In the genomic region with DNA sequence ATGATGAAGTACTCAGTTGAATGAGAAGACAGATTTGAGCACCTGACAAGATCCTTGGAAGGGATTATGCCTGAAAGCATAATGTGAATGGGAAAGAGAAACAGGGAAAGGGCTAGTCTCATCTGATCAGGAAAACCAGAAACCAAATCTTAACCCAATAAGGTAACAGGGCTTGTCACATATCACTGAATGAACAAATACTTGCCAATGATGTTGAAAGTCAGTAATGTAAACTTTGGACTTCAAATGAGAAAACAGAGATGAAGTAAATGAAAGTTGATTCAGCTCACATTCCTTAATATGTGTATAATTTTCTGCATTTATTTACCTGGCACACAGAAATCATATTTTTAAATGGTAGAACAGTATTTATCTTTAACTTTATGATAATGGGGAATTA, we compare ENCODE assay signal across 22 cellular contexts.
DNase-seq lines count a peak whose midpoint lies in the region.
"Had no signal": no experiment of that assay in that cellular context is flagged by ENCODE, and none has a peak within 500 bp of the region (broad histone marks: within the 10 kb centered on the region; RNA-seq: fewer than 3 reads in every experiment).

No MANE protein-coding gene starts in this region.

- H3K4me3 ChIP-seq in adipocyte (ENCODE audit: low read length) (no peak overlapping the region), mesenchymal stem cell (ENCODE audit: insufficient read depth in 1 of 2, low read depth in 1 of 2, low read length in 2 of 2) (no peak overlapping the region)
- H3K4me3 ChIP-seq: BLaER1, GM12878 had no signal

- no peak overlapping the region for H3K18ac ChIP-seq in mesenchymal stem cell (ENCODE audit: low read depth in 1 of 2, low read length in 2 of 2)

- H3K27ac ChIP-seq in mesenchymal stem cell (ENCODE audit: low read length, poor library complexity, severe bottlenecking), result no peak overlapping the region
- H3K27ac ChIP-seq: BLaER1 had no signal

- no peak overlapping the region for H2BK12ac ChIP-seq in mesenchymal stem cell (ENCODE audit: low read length in 2 of 2)

- no peak overlapping the region for H2AFZ ChIP-seq in mesenchymal stem cell (ENCODE audit: low read depth, low read length)

- no peaks in the 10 kb centered on the region for H3K4me1 ChIP-seq in adipocyte (ENCODE audit: control insufficient read depth, insufficient read depth, low read length)
- no peaks in the 10 kb centered on the region for H3K4me1 ChIP-seq in mesenchymal stem cell (ENCODE audit: control insufficient read depth, insufficient read depth, low read depth, low read length)
- H3K4me1 ChIP-seq: BE2C, BLaER1 had no signal

- H2BK15ac ChIP-seq in mesenchymal stem cell (ENCODE audit: low read depth, poor library complexity, severe bottlenecking), result no peak overlapping the region

- no peak overlapping the region for H3K23ac ChIP-seq in mesenchymal stem cell (ENCODE audit: low read length in 2 of 2)

- H2AK5ac ChIP-seq in mesenchymal stem cell (ENCODE audit: low read length, severe bottlenecking), result no peak overlapping the region

- H3K9me3 ChIP-seq in adipocyte (ENCODE audit: control insufficient read depth, low read length), result no peaks in the 10 kb centered on the region
- H3K9me3 ChIP-seq in mesenchymal stem cell (ENCODE audit: control insufficient read depth, low read length), result no peaks in the 10 kb centered on the region
- H3K9me3 ChIP-seq: BE2C, BLaER1 had no signal

- H3K9ac ChIP-seq in adipocyte (ENCODE audit: low read length), result no peak overlapping the region
- H3K9ac ChIP-seq in mesenchymal stem cell (ENCODE audit: low read length), result no peak overlapping the region
- H3K9ac ChIP-seq: BLaER1 had no signal

- H3K4me2 ChIP-seq in mesenchymal stem cell (ENCODE audit: low read length, poor library complexity, severe bottlenecking), result no peak overlapping the region
- H3K4me2 ChIP-seq: BLaER1 had no signal

- H4K8ac ChIP-seq in mesenchymal stem cell (ENCODE audit: low read length), result no peak overlapping the region

- H4K91ac ChIP-seq in mesenchymal stem cell (ENCODE audit: low read length), result no peak overlapping the region

- no peaks in the 10 kb centered on the region for H3K79me1 ChIP-seq in mesenchymal stem cell (replicated peaks; ENCODE audit: low read length, poor library complexity, severe bottlenecking)

- H3K14ac ChIP-seq in mesenchymal stem cell (ENCODE audit: low read length in 2 of 2), result no peak overlapping the region

- H3K27me3 ChIP-seq in adipocyte (replicated peaks; ENCODE audit: control insufficient read depth, insufficient read depth, low read length) (no peaks in the 10 kb centered on the region), mesenchymal stem cell (ENCODE audit: control insufficient read depth in 1 of 2, insufficient read depth in 1 of 2, low read length in 2 of 2) (no peaks in the 10 kb centered on the region)
- H3K27me3 ChIP-seq: BE2C, BLaER1 had no signal

- H3K36me3 ChIP-seq in adipocyte (ENCODE audit: control insufficient read depth, insufficient read depth, low read length, severe bottlenecking) (no peaks in the 10 kb centered on the region), mesenchymal stem cell (ENCODE audit: control insufficient read depth in 1 of 2, insufficient read depth in 2 of 2, low read depth in 1 of 2, low read length in 2 of 2) (no peaks in the 10 kb centered on the region)
- H3K36me3 ChIP-seq: BE2C, BLaER1 had no signal

- DNase-seq in adipocyte (ENCODE audit: low read depth) (peak; percentile 9), iris pigment epithelial cell (ENCODE audit: low read depth) (peak; percentile 31), mesenchymal stem cell (peak; percentile 33), KG1 (lab: John Stamatoyannopoulos, UW) (no peak), MV-4-11 (lab: John Stamatoyannopoulos, UW) (no peak)
- DNase-seq: 8988T; ACHN; BE2C; C1 segment of cervical spinal cord; CD4-positive, alpha-beta memory T cell; CD4-positive, CD25-positive, alpha-beta regulatory T cell; CD8-positive, alpha-beta memory T cell; COR-L47; DMS 273 treated with DMSO at 0.1 percent for 48 hours; DMS153; DMS53; DMS79; DND-41; EL; GDM1 had no signal

- H2BK120ac ChIP-seq in mesenchymal stem cell (ENCODE audit: low read depth, low read length), result no peak overlapping the region

- no peak overlapping the region for H2BK5ac ChIP-seq in mesenchymal stem cell (ENCODE audit: low read depth, low read length, poor library complexity, severe bottlenecking)

- no peak overlapping the region for H3K4ac ChIP-seq in mesenchymal stem cell (ENCODE audit: low read depth in 1 of 2, low read length in 2 of 2)

Comparison
In these comparisons a context has a peak if more than half of its experiments do, and no peak if none do; other contexts are left out.
1. DNase-seq: peak in adipocyte (single experiment), iris pigment epithelial cell (single experiment) and mesenchymal stem cell (single experiment); none in KG1 (single experiment) and MV-4-11 (single experiment).